Comparison of ENCODE assay signal across 7 cellular contexts in genomic region chr5:138337685-138338410, GRCh38.
DNase-seq lines count a peak whose midpoint lies in the region; ATAC-seq and TF ChIP-seq lines count a peak whose summit lies in the region.

Gene FAM53C, plus strand, starts transcription at chr5:138338266. Its CDS starts 3,070 bp downstream, at chr5:138341336.

- TF ChIP-seq POLR2A in GM18505 (IDR thresholded peaks at IDR 0.05; ENCODE audit: borderline replicate concordance, extremely low read depth, insufficient read depth, insufficient read length): peak; percentile 100

- peak; percentile 36 for DNase-seq in NCI-H187 treated with DMSO at 0.1 percent for 48 hours (lab: John Stamatoyannopoulos, UW)
- peak; percentile 88 for DNase-seq in T-helper 9 cell
- peak; percentile 80 for DNase-seq in astrocyte of the cerebellum (ENCODE audit: low read depth)
- DNase-seq in hepatic stellate cell (ENCODE audit: low spot score): peak; percentile 94
- DNase-seq in retina: peak; percentile 99

- H3K4me3 ChIP-seq in astrocyte of the cerebellum (ENCODE audit: low read depth, low read length): peak within 1 kb of the TSS; percentile 61

- TF ChIP-seq CTCF in astrocyte of the cerebellum (IDR thresholded peaks at IDR 0.05; ENCODE audit: low read depth, low read length, missing control alignments): no peak

- ATAC-seq in GM18505 (IDR thresholded peaks at IDR 0.05; ENCODE audit: unreplicated experiment) (peak; percentile 83), HG02938 (IDR thresholded peaks at IDR 0.05; ENCODE audit: unreplicated experiment) (peak; percentile 73)

- in situ Hi-C loops in astrocyte of the cerebellum (cut with HindIII; ENCODE audit: low sequenced_read_pairs): no loop called here

Comparison
In these comparisons a context has a peak if more than half of its experiments do, and no peak if none do; other contexts are left out.
1. Peak in every context shown above with its lines: DNase-seq, ATAC-seq and H3K4me3 ChIP-seq.
2. DNase-seq: peak in every context shown above with its lines; median percentile 99 in retina; 94 in hepatic stellate cell; 88 in T-helper 9 cell; 80 in astrocyte of the cerebellum; 36 in NCI-H187 treated with DMSO at 0.1 percent for 48 hours.